23 cellular contexts compared by ENCODE assay signal in genomic region chr17:64692187-64692586, GRCh38.
"Had no signal": no experiment of that assay in that cellular context is flagged by ENCODE, and none has a peak within 500 bp of the region (broad histone marks: within the 10 kb centered on the region; RNA-seq: fewer than 3 reads in every experiment).

No MANE protein-coding gene starts in this region.

- H3K4me3 ChIP-seq: MG63, SJSA1, SK-N-MC had no signal

- FAIRE-seq: HTR-8/SVneo, RCC 7860 had no signal

- H3K27me3 ChIP-seq: MG63, SJSA1 had no signal

- H3K27ac ChIP-seq: HL-60, SJSA1, SK-N-MC had no signal

- H3K36me3 ChIP-seq: MG63, SJSA1 had no signal

- H3K9me3 ChIP-seq: MG63, SJSA1 had no signal

- DNase-seq: Karpas-422, KG1, MG63, NCI-H1092, NCI-H1105 treated with DMSO at 0.1 percent for 48 hours, NCI-H1417 treated with DMSO at 0.1 percent for 48 hours, NCI-H146, NCI-H1694 treated with DMSO at 0.1 percent for 48 hours, NCI-H1930, NCI-H2081, NCI-H2107, NCI-H2227 treated with DMSO at 0.1 percent for 48 hours, NCI-H524, NCI-H69, NCI-H774, Right ventricle myocardium superior, RPMI8226, SIG-M5 had no signal
